Comparison of ENCODE assay signal across 8 cellular contexts in genomic region chr5:154190652-154191304, GRCh38.
DNase-seq lines count a peak whose midpoint lies in the region; ATAC-seq lines count a peak whose summit lies in the region.

Gene GALNT10 (plus strand): TSS chr5:154190733. CDS start chr5:154190867, 134 bp downstream.

- H3K36me3 ChIP-seq in muscle layer of colon (ENCODE audit: insufficient read depth, low read length) = no peaks in the 10 kb centered on the region

- DNase-seq in AML-193 (lab: John Stamatoyannopoulos, UW) (peak; percentile 29 to 38), NCI-H226 (peak; percentile 44), fibroblast of gingiva (ENCODE audit: low read depth) (peak; percentile 76), superior temporal gyrus (ENCODE audit: extremely low spot score) (peak; percentile 43)
- DNase-seq in activated CD8-positive, alpha-beta memory T cell treated with anti-CD3 and anti-CD28 coated beads, Interleukin-2, amount 50 U/mL, for 4 hours = peak; percentile 67

- H3K4me1 ChIP-seq in muscle layer of colon (ENCODE audit: insufficient read depth, low read length) = peaks cover 34% of the 10 kb centered on the region

- H3K27ac ChIP-seq in muscle layer of colon (ENCODE audit: low read depth, low read length) = peak within 1 kb of the TSS; percentile 78

- no peaks in the 10 kb centered on the region for H3K9me3 ChIP-seq in muscle layer of colon (ENCODE audit: low read length)

- H3K27me3 ChIP-seq in muscle layer of colon (ENCODE audit: control insufficient read depth in 1 of 2, insufficient read depth in 2 of 2, low read length in 2 of 2) = no peaks in the 10 kb centered on the region

- peak within 1 kb of the TSS; percentile 62 for H3K9ac ChIP-seq in muscle layer of colon (ENCODE audit: low read length)

- ATAC-seq in GM18499 (IDR thresholded peaks at IDR 0.05; ENCODE audit: insufficient read depth, unreplicated experiment) = peak; percentile 32
- peak; percentile 79 for ATAC-seq in HG02798 (IDR thresholded peaks at IDR 0.05; ENCODE audit: poor library complexity, unreplicated experiment)

- peak within 1 kb of the TSS; percentile 85 to 92 for H3K4me3 ChIP-seq in muscle layer of colon (ENCODE audit: low read depth in 1 of 2, low read length in 2 of 2)

Comparison
In these comparisons a context has a peak if more than half of its experiments do, and no peak if none do; other contexts are left out.
1. Peak in every context shown above with its lines: DNase-seq, ATAC-seq, H3K4me3 ChIP-seq and H3K27ac ChIP-seq.